21 cellular contexts compared by ENCODE assay signal in genomic region chr2:176488446-176488845, GRCh38.
"Had no signal": no experiment of that assay in that cellular context is flagged by ENCODE, and none has a peak within 500 bp of the region (broad histone marks: within the 10 kb centered on the region; RNA-seq: fewer than 3 reads in every experiment).

No MANE protein-coding gene starts in this region.

- H3K4me3 ChIP-seq: dorsolateral prefrontal cortex, left ventricle myocardium inferior, neural progenitor cell, sigmoid colon, spleen, thoracic aorta had no signal

- DNase-seq: activated CD4-positive, alpha-beta T cell treated with anti-CD3 and anti-CD28 coated beads, Interleukin-2, amount 50 U/mL, for 1 hour; activated CD4-positive, CD25-positive, alpha-beta regulatory T cell treated with anti-CD3 and anti-CD28 coated beads, Interleukin-2, amount 50 U/mL, for 72 hours; activated T-cell treated with anti-CD3 and anti-CD28 coated beads, Interleukin-2, amount 50 U/mL, for 24 hours; aorta; brain microvascular endothelial cell; caudate nucleus; dorsolateral prefrontal cortex; effector memory CD8-positive, alpha-beta T cell; foreskin keratinocyte; left ventricle myocardium inferior; naive thymus-derived CD4-positive, alpha-beta T cell; retina; sigmoid colon; spleen; stimulated activated CD4-positive, alpha-beta T cell treated with anti-CD3 and anti-CD28 coated beads, Interleukin-4, amount 100 ng/mL, for 1 hour; stimulated activated naive CD4-positive, alpha-beta T cell treated with Interleukin-2 at 50 U/mL for 16 hours had no signal

- ATAC-seq: activated naive CD4-positive, alpha-beta T cell treated with anti-CD3 and anti-CD28 coated beads, Interleukin-2, amount 50 U/mL, for 72 hours; activated T-helper 17 cell treated with anti-CD3 and anti-CD28 coated beads, Interleukin-2, amount 50 U/mL, for 72 hours; effector memory CD8-positive, alpha-beta T cell; esophagus mucosa; foreskin keratinocyte; naive thymus-derived CD4-positive, alpha-beta T cell had no signal
